ENCODE assay signal across 8 cellular contexts in the genomic region with DNA sequence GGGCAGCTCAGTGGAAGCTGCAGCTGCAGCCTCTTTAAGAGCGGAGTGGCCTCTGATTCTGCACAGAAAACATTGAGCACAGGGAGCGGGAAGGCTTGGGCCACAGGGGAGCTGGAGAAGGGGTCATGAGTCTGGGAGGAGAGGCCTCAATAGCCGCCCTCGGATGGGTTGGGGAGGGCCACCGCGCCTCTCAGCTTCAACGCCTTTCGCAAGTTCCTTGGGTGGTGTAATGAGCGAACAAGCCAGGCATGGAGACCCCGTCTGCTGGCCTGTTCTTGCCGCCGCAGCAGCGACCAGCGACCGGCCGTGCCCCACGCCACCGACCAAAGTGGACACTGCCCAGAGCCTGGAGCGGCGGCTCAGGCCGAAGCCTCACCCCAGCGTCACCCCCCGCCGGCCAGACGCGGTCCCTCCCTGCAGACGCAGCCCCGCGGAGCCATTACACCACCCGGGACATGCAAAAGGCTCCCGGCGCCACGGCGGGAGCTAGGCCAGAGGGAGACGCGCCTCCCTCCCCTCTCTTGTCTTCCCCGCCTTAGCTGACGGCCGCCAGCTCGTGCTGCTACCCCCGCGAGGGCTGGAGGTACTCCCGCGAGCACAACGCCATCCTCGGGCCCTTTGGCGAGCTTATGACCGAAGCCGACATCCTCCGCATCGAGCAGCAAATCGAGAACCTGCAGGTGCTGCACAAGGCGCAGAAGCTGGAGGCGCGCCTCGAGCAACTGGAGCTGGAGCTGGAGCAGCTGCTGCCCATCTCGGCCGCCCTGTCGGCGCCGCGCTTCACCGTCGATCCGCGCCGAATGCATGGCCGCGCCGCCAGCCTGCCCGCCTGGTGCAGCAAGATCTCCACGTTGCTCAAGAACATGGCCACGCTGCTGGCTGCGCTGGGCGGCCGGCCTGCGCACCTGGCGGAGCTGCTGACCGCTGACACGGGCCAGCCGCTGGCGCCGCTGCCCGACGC. TPM values are rescaled to one million over a fixed set of nuclear protein-coding genes. Genes with fewer than 3 reads are reported as not detected.
A peak's percentile ranks its signal among the peaks of the same experiment; 100 is the strongest.
DNase-seq lines count a peak whose midpoint lies in the region; ATAC-seq and TF ChIP-seq lines count a peak whose summit lies in the region.
"Not testable (repeated sequence)": the region's sequence is repeated elsewhere in the genome, so short reads cannot be mapped to it uniquely, and the experiment has no call there.

No MANE protein-coding gene starts in this region.

- not testable (repeated sequence) for H4K8ac ChIP-seq in H9 (replicated peaks; ENCODE audit: insufficient read length, low read depth, low read length)

- H3K79me1 ChIP-seq in H9 (ENCODE audit: insufficient read depth, low read depth, low read length, poor library complexity, severe bottlenecking): not testable (repeated sequence)

- H2BK120ac ChIP-seq in H9 (ENCODE audit: low read depth, low read length, poor library complexity, severe bottlenecking): not testable (repeated sequence)

- not testable (repeated sequence) for H2BK15ac ChIP-seq in H9 (ENCODE audit: low read depth, low read length)

- WGBS in H9 (ENCODE audit: extremely low coverage, insufficient read length, low lambda C conversion rate): no CpG with 5 or more reads among the region's 85 CpGs

- not testable (repeated sequence) for H3K9me3 ChIP-seq in BE2C; H9 (ENCODE audit: control insufficient read depth, low read depth, low read length); left ventricle myocardium inferior (replicated peaks); neural progenitor cell (ENCODE audit: low read depth)

- H3K23ac ChIP-seq in H9 (ENCODE audit: insufficient read length, low read depth, low read length): not testable (repeated sequence)

- not testable (repeated sequence) for H2AK5ac ChIP-seq in H9 (ENCODE audit: insufficient read length, low read length)

- not testable (repeated sequence) for H3K56ac ChIP-seq in H9 (ENCODE audit: insufficient read length, low read depth, low read length)

- peak; percentile 3 to 15 (median 7) for ATAC-seq in T-cell (replicated peaks in 1 of 4)
- ATAC-seq in effector memory CD8-positive, alpha-beta T cell (replicated peaks); stimulated activated naive CD8-positive, alpha-beta T cell treated with anti-CD3 and anti-CD28 coated beads, Interleukin-15, amount 100 ng/mL, for 72 hours: not testable (repeated sequence)

- H3K4me3 ChIP-seq in BE2C (ENCODE audit: low read depth, low read length); neural progenitor cell: not testable (repeated sequence)
- peak overlapping the region; percentile 29 for H3K4me3 ChIP-seq in left ventricle myocardium inferior

- H4K91ac ChIP-seq in H9 (ENCODE audit: insufficient read length, low read depth, low read length): not testable (repeated sequence)

- H3K4me1 Mint-ChIP-seq in H9: peaks cover 7 to 23% of the 10 kb centered on the region in 2 experiments
- peaks cover 18 to 37% (median 26%) of the 10 kb centered on the region in 3 donors for H3K4me1 Mint-ChIP-seq in T-cell
- H3K4me1 Mint-ChIP-seq in activated naive CD4-positive, alpha-beta T cell treated with anti-CD3 and anti-CD28 coated beads, Interleukin-2, amount 50 U/mL, for 24 hours: peaks cover 17% of the 10 kb centered on the region
- peaks cover 13 to 16% of the 10 kb centered on the region in 2 donors for H3K4me1 Mint-ChIP-seq in effector memory CD8-positive, alpha-beta T cell (ENCODE audit: low read depth in 2 of 2)
- H3K4me1 Mint-ChIP-seq in neural progenitor cell: peaks cover 21% of the 10 kb centered on the region
- peaks cover 42% of the 10 kb centered on the region for H3K4me1 Mint-ChIP-seq in stimulated activated naive CD8-positive, alpha-beta T cell treated with anti-CD3 and anti-CD28 coated beads, Interleukin-15, amount 100 ng/mL, for 72 hours

- not testable (repeated sequence) for H3K14ac ChIP-seq in H9 (ENCODE audit: insufficient read depth, low read length)

- not testable (repeated sequence) for H3K4me2 ChIP-seq in H9 (ENCODE audit: insufficient read depth, insufficient read length, low read length); neural progenitor cell

- H3F3A ChIP-seq in neural progenitor cell (ENCODE audit: low read depth): not testable (repeated sequence)

- H3K4me1 ChIP-seq in BE2C; H9 (ENCODE audit: insufficient read depth, low read length): not testable (repeated sequence)
- H3K4me1 ChIP-seq in left ventricle myocardium inferior (peaks cover 20% of the 10 kb centered on the region), neural progenitor cell (peaks cover 12% of the 10 kb centered on the region)

- not testable (repeated sequence) for H4K20me1 ChIP-seq in H9 (ENCODE audit: control insufficient read depth, insufficient read depth, insufficient read length); neural progenitor cell (ENCODE audit: low read depth)

- TF ChIP-seq CTCF in BE2C (IDR thresholded peaks at IDR 0.05; ENCODE audit: low read depth, low read length); H9 (conservative IDR thresholded peaks at IDR 0.05); left ventricle myocardium inferior (IDR thresholded peaks at IDR 0.05; ENCODE audit: borderline replicate concordance); neural progenitor cell (IDR thresholded peaks at IDR 0.05): not testable (repeated sequence)

- not testable (repeated sequence) for H3K79me2 ChIP-seq in H9 (ENCODE audit: insufficient read depth, low read length); neural progenitor cell (ENCODE audit: low read depth)

- not testable (repeated sequence) for H3K36me3 Mint-ChIP-seq in H9 (ENCODE audit: insufficient read depth in 1 of 3, low read depth in 3 of 3); T-cell; activated naive CD4-positive, alpha-beta T cell treated with anti-CD3 and anti-CD28 coated beads, Interleukin-2, amount 50 U/mL, for 24 hours; neural progenitor cell
- H3K36me3 Mint-ChIP-seq in effector memory CD8-positive, alpha-beta T cell (ENCODE audit: insufficient read depth): peaks cover 14% of the 10 kb centered on the region

- H3K9ac ChIP-seq in H9 (ENCODE audit: extremely low read depth, insufficient read length, low read length); neural progenitor cell: not testable (repeated sequence)

- POLR2A ChIA-PET in T-cell (lab: Charles Lee): not testable (repeated sequence)

- peaks cover 49% of the 10 kb centered on the region for H3K27me3 ChIP-seq in BE2C
- not testable (repeated sequence) for H3K27me3 ChIP-seq in H9 (ENCODE audit: insufficient read depth, low read length)
- H3K27me3 ChIP-seq in left ventricle myocardium inferior (ENCODE audit: low read depth): peaks cover 100% of the 10 kb centered on the region
- H3K27me3 ChIP-seq in neural progenitor cell: peaks cover 25% of the 10 kb centered on the region

- H4K5ac ChIP-seq in H9 (ENCODE audit: insufficient read length, low read depth, low read length): not testable (repeated sequence)

- not testable (repeated sequence) for H2BK12ac ChIP-seq in H9 (ENCODE audit: insufficient read length, low read depth, low read length)

- not testable (repeated sequence) for H3K23me2 ChIP-seq in H9 (ENCODE audit: insufficient read length, low read depth, low read length, poor library complexity, severe bottlenecking)

- H3K27ac ChIP-seq in H9 (ENCODE audit: insufficient read length, low read depth, low read length); left ventricle myocardium inferior (replicated peaks); neural progenitor cell: not testable (repeated sequence)

- H2AFZ ChIP-seq in H9 (ENCODE audit: low read length); neural progenitor cell (replicated peaks): not testable (repeated sequence)

- not testable (repeated sequence) for H3K27me3 Mint-ChIP-seq in H9 (ENCODE audit: low read depth)
- H3K27me3 Mint-ChIP-seq in T-cell (peaks cover 24 to 41% of the 10 kb centered on the region in 2 donors), neural progenitor cell (ENCODE audit: insufficient read depth, low read depth) (peaks cover 12% of the 10 kb centered on the region)
- H3K27me3 Mint-ChIP-seq in activated naive CD4-positive, alpha-beta T cell treated with anti-CD3 and anti-CD28 coated beads, Interleukin-2, amount 50 U/mL, for 24 hours: peaks cover 21% of the 10 kb centered on the region
- H3K27me3 Mint-ChIP-seq in effector memory CD8-positive, alpha-beta T cell: peaks cover 39 to 57% of the 10 kb centered on the region in 2 donors
- H3K27me3 Mint-ChIP-seq in stimulated activated naive CD8-positive, alpha-beta T cell treated with anti-CD3 and anti-CD28 coated beads, Interleukin-15, amount 100 ng/mL, for 72 hours: peaks cover 80% of the 10 kb centered on the region

- CTCF ChIA-PET in T-cell (lab: Charles Lee): interaction anchor here in 1 of 2 donors (0.6 to 1.1 kb wide), 2 partner anchors 9 to 12 kb away, joined by 3 read pairs; no protein-coding TSS in a partner anchor

- intact Hi-C loops in left ventricle myocardium inferior (cut with micrococcal nuclease): not testable (repeated sequence)

- H3T11ph ChIP-seq in H9 (ENCODE audit: low read length): not testable (repeated sequence)

- peak; percentile 27 for DNase-seq in BE2C
- DNase-seq in H9: peak; percentile 64
- peak in 1 of 34 experiments; percentile 24 for DNase-seq in T-cell
- DNase-seq in effector memory CD8-positive, alpha-beta T cell; left ventricle myocardium inferior; neural progenitor cell (ENCODE audit: low spot score); stimulated activated naive CD8-positive, alpha-beta T cell treated with anti-CD3 and anti-CD28 coated beads, Interleukin-15, amount 100 ng/mL, for 72 hours: not testable (repeated sequence)

- H3K4ac ChIP-seq in H9 (ENCODE audit: low read depth, low read length): not testable (repeated sequence)

- H2BK5ac ChIP-seq in H9 (ENCODE audit: insufficient read length, low read length): not testable (repeated sequence)

- H2BK20ac ChIP-seq in H9 (ENCODE audit: low read depth, low read length, poor library complexity, severe bottlenecking): not testable (repeated sequence)

- not testable (repeated sequence) for H3K9me3 Mint-ChIP-seq in H9; T-cell; activated naive CD4-positive, alpha-beta T cell treated with anti-CD3 and anti-CD28 coated beads, Interleukin-2, amount 50 U/mL, for 24 hours; effector memory CD8-positive, alpha-beta T cell; neural progenitor cell; stimulated activated naive CD8-positive, alpha-beta T cell treated with anti-CD3 and anti-CD28 coated beads, Interleukin-15, amount 100 ng/mL, for 72 hours

- H3K4me3 Mint-ChIP-seq in H9, neural progenitor cell: not testable (repeated sequence)
- H3K4me3 Mint-ChIP-seq in T-cell: peak overlapping the region in 2 of 3 donors; percentile 43 to 59
- peak overlapping the region; percentile 23 for H3K4me3 Mint-ChIP-seq in activated naive CD4-positive, alpha-beta T cell treated with anti-CD3 and anti-CD28 coated beads, Interleukin-2, amount 50 U/mL, for 24 hours
- peak overlapping the region; percentile 1 to 36 for H3K4me3 Mint-ChIP-seq in effector memory CD8-positive, alpha-beta T cell
- H3K4me3 Mint-ChIP-seq in stimulated activated naive CD8-positive, alpha-beta T cell treated with anti-CD3 and anti-CD28 coated beads, Interleukin-15, amount 100 ng/mL, for 72 hours: peak overlapping the region; percentile 32 to 43

- not testable (repeated sequence) for H3K18ac ChIP-seq in H9 (ENCODE audit: insufficient read length, low read depth, low read length)

- H3K27ac Mint-ChIP-seq in H9: peak overlapping the region in 1 of 3 experiments; percentile 32; a peak in 1 of 7 replicates
- not testable (repeated sequence) for H3K27ac Mint-ChIP-seq in T-cell; activated naive CD4-positive, alpha-beta T cell treated with anti-CD3 and anti-CD28 coated beads, Interleukin-2, amount 50 U/mL, for 24 hours; effector memory CD8-positive, alpha-beta T cell; stimulated activated naive CD8-positive, alpha-beta T cell treated with anti-CD3 and anti-CD28 coated beads, Interleukin-15, amount 100 ng/mL, for 72 hours
- peak overlapping the region; percentile 82 for H3K27ac Mint-ChIP-seq in neural progenitor cell

- not testable (repeated sequence) for H3K36me3 ChIP-seq in BE2C, left ventricle myocardium inferior, neural progenitor cell

RNA-seq across cellular contexts. Expression of a gene that starts 11.8 kb away (rescaled TPM):
- polyA plus RNA-seq in BE2C (2012; ENCODE audit: insufficient read depth, insufficient read length, low read depth): 6.8 TPM
- total RNA-seq in H9 (2021) (18.3 and 19.4 TPM in 2 replicates), T-cell (100 to 1,000 TPM; 215 to 580 (median 446) TPM), left ventricle myocardium inferior (12.6 TPM), neural progenitor cell (ENCODE audit: low replicate concordance) (15.6 and 23.7 TPM in 2 replicates)

RNA-seq across cellular contexts. Expression of a gene that starts 29.6 kb away (rescaled TPM):
- polyA plus RNA-seq in BE2C (2012; ENCODE audit: insufficient read depth, insufficient read length, low read depth): not detected
- total RNA-seq in H9 (2021) (53.1 and 59.3 TPM in 2 replicates), T-cell (1 to 10 TPM; 2.1 to 9.2 (median 6.2) TPM), left ventricle myocardium inferior (0.41 TPM), neural progenitor cell (ENCODE audit: low replicate concordance) (7.1 and 11.0 TPM in 2 replicates)

RNA-seq across cellular contexts. Expression of a gene that starts 34.5 kb away (rescaled TPM):
- polyA plus RNA-seq in BE2C (2012; ENCODE audit: insufficient read depth, insufficient read length, low read depth): not detected
- total RNA-seq in H9 (2021) (0.81 and 1.2 TPM in 2 replicates), T-cell (under 1 TPM in 1 of 5 donors, not detected in 4; 0.16 TPM), left ventricle myocardium inferior (not detected), neural progenitor cell (ENCODE audit: low replicate concordance) (0.04 and 0.22 TPM in 2 replicates)

RNA-seq across cellular contexts. Expression of a gene that starts 37.3 kb away (rescaled TPM):
- 14.3 TPM for polyA plus RNA-seq in BE2C (2012; ENCODE audit: insufficient read depth, insufficient read length, low read depth)
- total RNA-seq in H9 (2021): 20.7 and 22.3 TPM in 2 replicates
- total RNA-seq in T-cell: 10 to 100 TPM in 1 of 5 donors, 1 to 10 TPM in 4; 7.1 to 18.2 (median 8.4) TPM
- total RNA-seq in left ventricle myocardium inferior: 16.2 TPM
- 7.4 and 25.9 TPM in 2 replicates for total RNA-seq in neural progenitor cell (ENCODE audit: low replicate concordance)
